In the genomic region with DNA sequence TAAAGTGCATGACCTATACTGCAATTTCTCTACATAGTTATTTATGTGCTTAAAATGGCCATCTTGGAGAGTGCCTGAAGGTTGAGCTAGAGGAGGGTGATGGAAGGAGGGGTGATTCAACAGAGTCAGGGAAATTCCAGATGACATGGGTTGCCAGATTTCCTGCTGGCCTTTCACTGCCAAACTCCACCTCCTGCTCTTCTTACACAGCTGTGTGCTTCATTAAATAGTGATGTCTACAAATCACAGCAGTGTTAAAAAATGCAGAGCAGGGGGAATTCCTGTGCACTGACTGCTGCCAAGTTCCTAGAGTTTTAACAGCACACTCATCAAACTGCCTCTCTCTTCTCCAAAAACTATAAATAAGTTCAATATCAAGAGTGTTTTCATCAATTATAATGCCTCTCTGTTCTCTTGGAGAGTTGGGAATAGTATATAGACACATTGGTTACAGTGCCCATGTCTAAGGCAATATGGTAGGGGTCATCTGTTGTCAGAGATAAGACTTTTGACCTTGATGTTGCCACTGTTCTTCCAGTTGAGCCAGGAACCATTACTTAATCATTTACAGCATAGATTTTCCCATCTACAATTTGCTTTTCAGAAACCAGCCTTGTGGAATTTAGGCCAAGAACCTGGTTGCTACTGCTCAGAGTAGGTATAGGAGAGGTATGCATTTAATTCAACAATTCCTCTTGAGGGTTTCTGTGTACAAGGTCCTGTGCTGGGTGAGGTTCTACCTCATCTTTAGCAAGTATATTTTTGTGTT, we compare ENCODE assay signal across 8 cellular contexts.
DNase-seq lines count a peak whose midpoint lies in the region; ATAC-seq and TF ChIP-seq lines count a peak whose summit lies in the region.

No MANE protein-coding gene starts in this region.

- no peak overlapping the region for H2AFZ ChIP-seq in MM.1S (ENCODE audit: low read length)

- H3K4me3 ChIP-seq in MM.1S (ENCODE audit: low read length) = no peak overlapping the region

- H3K36me3 Mint-ChIP-seq in activated B cell treated with CpG ODN at 0.5 μM for 24 hours (ENCODE audit: low read depth) = no peaks in the 10 kb centered on the region

- no peaks in the 10 kb centered on the region for H3K79me2 ChIP-seq in MM.1S (ENCODE audit: low read length)

- ATAC-seq in HG02642 (IDR thresholded peaks at IDR 0.05; ENCODE audit: poor library complexity, unreplicated experiment) (peak; percentile 80), activated B cell treated with CpG ODN at 0.5 μM for 24 hours (ENCODE audit: low read depth) (peak; percentile 68), left colon (peak; percentile 17), GM21515 (IDR thresholded peaks at IDR 0.05; ENCODE audit: unreplicated experiment) (no peak)

- no peak overlapping the region for H3K27ac Mint-ChIP-seq in activated B cell treated with CpG ODN at 0.5 μM for 24 hours

- no peaks in the 10 kb centered on the region for H3K36me3 ChIP-seq in MM.1S (replicated peaks; ENCODE audit: insufficient read depth, low read length)

- H3K4me3 Mint-ChIP-seq in activated B cell treated with CpG ODN at 0.5 μM for 24 hours = no peak overlapping the region

- in situ Hi-C loops in G401 (cut with HindIII; ENCODE audit: low sequenced_read_pairs) = no loop called here

- POLR2A ChIA-PET in activated B cell treated with CpG ODN at 0.5 μM for 24 hours (lab: Charles Lee) = no interaction called here

- H3K9me3 Mint-ChIP-seq in activated B cell treated with CpG ODN at 0.5 μM for 24 hours = no peaks in the 10 kb centered on the region

- H3F3A ChIP-seq in MM.1S (ENCODE audit: insufficient read depth, low read length) = no peaks in the 10 kb centered on the region

- peaks cover 6% of the 10 kb centered on the region for H3K4me1 Mint-ChIP-seq in activated B cell treated with CpG ODN at 0.5 μM for 24 hours

- DNase-seq in ELF-1 (ENCODE audit: low read depth, low spot score) (peak; percentile 49), activated B cell treated with CpG ODN at 0.5 μM for 24 hours (no peak), left colon (peak; percentile 14 to 32), MM.1S (no peak), G401 (ENCODE audit: low spot score) (no peak)
- no peak for DNase-seq in stimulated activated CD4-positive, alpha-beta T cell treated with anti-CD3 and anti-CD28 coated beads, Interleukin-2, amount 100 ng/mL, for 24 hours

- H3K4me2 ChIP-seq in MM.1S (ENCODE audit: low read depth, low read length) = no peak overlapping the region

- no peak overlapping the region for H3K9ac ChIP-seq in MM.1S (ENCODE audit: low read length)

- intact Hi-C loops in activated B cell treated with CpG ODN at 0.5 μM for 24 hours (cut with micrococcal nuclease) = no loop called here
- intact Hi-C loops in left colon (cut with DNase I, micrococcal nuclease) = no loop called here

- H4K20me1 ChIP-seq in MM.1S (ENCODE audit: insufficient read depth, low read length) = no peaks in the 10 kb centered on the region

- H3K9me3 ChIP-seq in MM.1S (replicated peaks; ENCODE audit: insufficient read depth, low read length) = no peaks in the 10 kb centered on the region

- no peak overlapping the region for H3K27ac ChIP-seq in MM.1S (ENCODE audit: low read length)

- CTCF ChIA-PET in activated B cell treated with CpG ODN at 0.5 μM for 24 hours (lab: Charles Lee) = no interaction called here

- no peaks in the 10 kb centered on the region for H3K4me1 ChIP-seq in MM.1S (ENCODE audit: low read length)

- H3K27me3 Mint-ChIP-seq in activated B cell treated with CpG ODN at 0.5 μM for 24 hours = no peaks in the 10 kb centered on the region

- TF ChIP-seq CTCF in activated B cell treated with CpG ODN at 0.5 μM for 24 hours (IDR thresholded peaks at IDR 0.05) = no peak
- TF ChIP-seq CTCF in MM.1S (IDR thresholded peaks at IDR 0.05; ENCODE audit: low read length) = no peak

- no peaks in the 10 kb centered on the region for H3K9me2 ChIP-seq in MM.1S (replicated peaks; ENCODE audit: insufficient read depth, low read length)

- no peaks in the 10 kb centered on the region for H3K27me3 ChIP-seq in MM.1S (replicated peaks; ENCODE audit: insufficient read depth, low read length)

Comparison
In these comparisons a context has a peak if more than half of its experiments do, and no peak if none do; other contexts are left out.
1. DNase-seq: peak in ELF-1 (single experiment) and left colon (2 of 2); none in activated B cell treated with CpG ODN at 0.5 μM for 24 hours (single experiment), MM.1S (single experiment), stimulated activated CD4-positive, alpha-beta T cell treated with anti-CD3 and anti-CD28 coated beads, Interleukin-2, amount 100 ng/mL, for 24 hours (0 of 2) and G401 (single experiment).